8 cellular contexts compared by ENCODE assay signal in genomic region chr17:7436556-7437368, GRCh38. TPM values are rescaled to one million over a fixed set of nuclear protein-coding genes. Genes with fewer than 3 reads are reported as not detected.
DNase-seq lines count a peak whose midpoint lies in the region; ATAC-seq, FAIRE-seq and TF ChIP-seq lines count a peak whose summit lies in the region.

No MANE protein-coding gene starts in this region.

- peak overlapping the region; percentile 72 for H2AFZ ChIP-seq in keratinocyte (ENCODE audit: control insufficient read depth, low read length)

- H3K4me1 Mint-ChIP-seq in central memory CD8-positive, alpha-beta T cell = peaks cover 40% of the 10 kb centered on the region

- peaks cover 39% of the 10 kb centered on the region for H3K27me3 Mint-ChIP-seq in central memory CD8-positive, alpha-beta T cell

- peak overlapping the region; percentile 89 for H3K27ac Mint-ChIP-seq in central memory CD8-positive, alpha-beta T cell (ENCODE audit: low read depth)

- H3K9ac ChIP-seq in keratinocyte (ENCODE audit: control insufficient read depth, extremely low read depth, insufficient read depth, low read length) = peak overlapping the region; percentile 81

- H3K27ac ChIP-seq in A673 (ENCODE audit: low read depth, low read length, poor library complexity, severe bottlenecking) (peak overlapping the region; percentile 41), keratinocyte (ENCODE audit: control insufficient read depth, insufficient read depth, low read length) (peak overlapping the region; percentile 95)

- peaks cover 19% of the 10 kb centered on the region for H3K36me3 Mint-ChIP-seq in central memory CD8-positive, alpha-beta T cell (ENCODE audit: insufficient read depth)

- dilution Hi-C loops in keratinocyte (cut with MboI; ENCODE audit: extremely low pct_ligation_motif_present, low sequenced_read_pairs) = no loop called here

- peak overlapping the region; percentile 99 for H3K4me2 ChIP-seq in keratinocyte (ENCODE audit: control insufficient read depth, extremely low read depth, insufficient read depth, low read depth, low read length)

- no peaks in the 10 kb centered on the region for H4K20me1 ChIP-seq in keratinocyte (ENCODE audit: control insufficient read depth, extremely low read depth, insufficient read depth, low read length)

- no TSS peak for BruUV-seq in A673 (replicated peaks; lab: Mats Ljungman, UMichigan)

- TF ChIP-seq CTCF in A673 (conservative IDR thresholded peaks at IDR 0.05; ENCODE audit: low read depth, low read length) (peak; percentile 70), keratinocyte (optimal IDR thresholded peaks at IDR 0.05 in 1 of 3, IDR thresholded peaks at IDR 0.05 in 1 of 3, conservative IDR thresholded peaks at IDR 0.05 in 1 of 3; ENCODE audit: extremely low read depth in 1 of 3, insufficient read depth in 2 of 3, low read length in 3 of 3) (peak; percentile 52 to 92 (median 87))

- H3K36me3 ChIP-seq in A673 (ENCODE audit: insufficient read depth, low read length, poor library complexity, severe bottlenecking) (no peaks in the 10 kb centered on the region), keratinocyte (ENCODE audit: control insufficient read depth in 2 of 2, extremely low read depth in 1 of 2, insufficient read depth in 2 of 2, low read length in 2 of 2) (no peaks in the 10 kb centered on the region)

- H3K4me3 ChIP-seq in A673 (ENCODE audit: low read depth, low read length, poor library complexity, severe bottlenecking) = peak overlapping the region; percentile 90
- H3K4me3 ChIP-seq in keratinocyte (ENCODE audit: control insufficient read depth in 2 of 3, extremely low read depth in 1 of 3, insufficient read depth in 2 of 3, low read depth in 1 of 3, low read length in 3 of 3) = peak overlapping the region; percentile 59 to 92 (median 88)

- H3K9me3 ChIP-seq in A673 (ENCODE audit: low read depth, low read length, poor library complexity, severe bottlenecking) (no peaks in the 10 kb centered on the region), keratinocyte (ENCODE audit: control insufficient read depth, low read depth, low read length) (no peaks in the 10 kb centered on the region)

- POLR2A ChIA-PET in A673 (lab: Charles Lee; ENCODE audit: low non-redundant PET) = interaction anchor here (0.6 kb wide), 1 partner anchor 48 kb away, joined by 3 read pairs; no protein-coding TSS in a partner anchor

- FAIRE-seq in keratinocyte (lab: Jason Lieb, UNC) = peak; percentile 23

- H3K79me2 ChIP-seq in keratinocyte (ENCODE audit: control insufficient read depth, insufficient read depth, low read length) = peaks cover 17% of the 10 kb centered on the region

- H3K27me3 ChIP-seq in A673 (replicated peaks; ENCODE audit: insufficient read depth, low read depth, low read length, poor library complexity) (no peaks in the 10 kb centered on the region), keratinocyte (ENCODE audit: control insufficient read depth, extremely low read depth, insufficient read depth, low read length) (no peaks in the 10 kb centered on the region)

- DNase-seq in A673 (ENCODE audit: low spot score) = peak; percentile 92
- peak; percentile 69 for DNase-seq in NCI-H2196 treated with DMSO at 0.1 percent for 48 hours (lab: John Stamatoyannopoulos, UW; ENCODE audit: unreplicated experiment)
- peak; percentile 69 to 74 for DNase-seq in central memory CD8-positive, alpha-beta T cell (ENCODE audit: low spot score in 2 of 2)
- DNase-seq in keratinocyte (ENCODE audit: low read depth, low spot score) = no peak
- DNase-seq in stimulated activated CD4-positive, alpha-beta T cell treated with anti-CD3 and anti-CD28 coated beads, Interleukin-12 subunit alpha, Interleukin-12 subunit beta, amount 100 ng/mL, for 4 hours = peak; percentile 78

- H3K4me1 ChIP-seq in A673 (ENCODE audit: insufficient read depth, low read length, poor library complexity, severe bottlenecking) (peaks cover 42% of the 10 kb centered on the region), keratinocyte (ENCODE audit: control insufficient read depth, extremely low read depth, insufficient read depth, low read length) (peaks cover 42% of the 10 kb centered on the region)

- H3K4me3 Mint-ChIP-seq in central memory CD8-positive, alpha-beta T cell = peak overlapping the region; percentile 95

- H3K9me3 Mint-ChIP-seq in central memory CD8-positive, alpha-beta T cell = no peaks in the 10 kb centered on the region

- H3K9me1 ChIP-seq in keratinocyte (ENCODE audit: control insufficient read depth, extremely low read depth, insufficient read depth, low read length) = no peaks in the 10 kb centered on the region

- intact Hi-C loops in A673 (cut with micrococcal nuclease; ENCODE audit: unreplicated experiment) = loop anchor here (2.0 to 5.0 kb wide), 3 partner anchors 79 to 251 kb away; partner anchors contain the start of genes SENP3, TMEM95, TP53 and WRAP53

- ATAC-seq in GM18909 (IDR thresholded peaks at IDR 0.05; ENCODE audit: poor library complexity, unreplicated experiment) = peak; percentile 30
- ATAC-seq in activated CD4-positive, CD25-positive, alpha-beta regulatory T cell treated with anti-CD3 and anti-CD28 coated beads, Interleukin-2, amount 50 U/mL, for 24 hours = peak; percentile 72 to 75
- peak; percentile 65 for ATAC-seq in central memory CD8-positive, alpha-beta T cell (replicated peaks; ENCODE audit: extremely low read depth, poor library complexity, severe bottlenecking)
- ATAC-seq in GM19023 (IDR thresholded peaks at IDR 0.05; ENCODE audit: unreplicated experiment) = no peak

- CTCF ChIA-PET in A673 (lab: Charles Lee) = interaction anchor here (0.9 to 1.7 kb wide), 5 partner anchors 33 to 124 kb away, joined by 4 to 7 read pairs (median 6); partner anchors contain the start of gene TMEM256

RNA-seq across cellular contexts. Expression of gene TMEM102, which starts 1.5 kb away (rescaled TPM):
- total RNA-seq in A673 (2021) = 3.2 and 4.7 TPM in 2 replicates
- polyA plus RNA-seq in keratinocyte = 6.8 to 10.0 TPM (median 9.1 TPM) in 3 replicates
- polyA plus RNA-seq in keratinocyte (2011; ENCODE audit: low read depth) = 1.5 TPM
- polyA plus RNA-seq in keratinocyte (2011; cell fraction: cytosol; rRNA removed) = 4.8 and 8.1 TPM in 2 replicates
- 16.7 and 21.2 TPM in 2 replicates for polyA plus RNA-seq in keratinocyte (2011; cell fraction: nucleus; rRNA removed)
- 8.4 and 13.7 TPM in 2 replicates for polyA plus RNA-seq in keratinocyte (2012; ENCODE audit: low replicate concordance)
- 6.2 to 11.8 TPM (median 7.6 TPM) in 3 replicates for polyA minus RNA-seq in keratinocyte
- polyA minus RNA-seq in keratinocyte (2011; cell fraction: cytosol; rRNA and poly(A)+ RNA removed) = 16.3 TPM
- polyA minus RNA-seq in keratinocyte (2011; cell fraction: nucleus; rRNA and poly(A)+ RNA removed) = 13.6 and 16.1 TPM in 2 replicates

RNA-seq across cellular contexts. Expression of gene FGF11, which starts 2.5 kb away (rescaled TPM):
- total RNA-seq in A673 (2021) = 18.2 and 24.6 TPM in 2 replicates
- polyA plus RNA-seq in keratinocyte = 27.4 to 46.9 TPM (median 30.4 TPM) in 3 replicates
- 14.9 TPM for polyA plus RNA-seq in keratinocyte (2011; ENCODE audit: low read depth)
- 45.9 and 47.6 TPM in 2 replicates for polyA plus RNA-seq in keratinocyte (2011; cell fraction: cytosol; rRNA removed)
- 165 and 202 TPM in 2 replicates for polyA plus RNA-seq in keratinocyte (2011; cell fraction: nucleus; rRNA removed)
- polyA plus RNA-seq in keratinocyte (2012; ENCODE audit: low replicate concordance) = 29.9 and 49.7 TPM in 2 replicates
- 24.2 to 86.0 TPM (median 49.7 TPM) in 3 replicates for polyA minus RNA-seq in keratinocyte
- polyA minus RNA-seq in keratinocyte (2011; cell fraction: cytosol; rRNA and poly(A)+ RNA removed) = 28.6 TPM
- 29.1 and 38.2 TPM in 2 replicates for polyA minus RNA-seq in keratinocyte (2011; cell fraction: nucleus; rRNA and poly(A)+ RNA removed)

RNA-seq across cellular contexts. Expression of gene CHRNB1, which starts 8.1 kb away (rescaled TPM):
- total RNA-seq in A673 (2021) = 5.2 and 8.6 TPM in 2 replicates
- polyA plus RNA-seq in keratinocyte = 13.1 to 51.3 TPM (median 22.0 TPM) in 3 replicates
- 14.3 TPM for polyA plus RNA-seq in keratinocyte (2011; ENCODE audit: low read depth)
- polyA plus RNA-seq in keratinocyte (2011; cell fraction: cytosol; rRNA removed) = 15.8 and 16.7 TPM in 2 replicates
- polyA plus RNA-seq in keratinocyte (2011; cell fraction: nucleus; rRNA removed) = 47.0 and 51.6 TPM in 2 replicates
- polyA plus RNA-seq in keratinocyte (2012; ENCODE audit: low replicate concordance) = 19.7 and 32.4 TPM in 2 replicates
- 11.3 to 63.6 TPM (median 19.1 TPM) in 3 replicates for polyA minus RNA-seq in keratinocyte
- 5.2 TPM for polyA minus RNA-seq in keratinocyte (2011; cell fraction: cytosol; rRNA and poly(A)+ RNA removed)
- 9.8 and 14.5 TPM in 2 replicates for polyA minus RNA-seq in keratinocyte (2011; cell fraction: nucleus; rRNA and poly(A)+ RNA removed)

RNA-seq across cellular contexts. Expression of gene SPEM3, which starts 8.1 kb away (rescaled TPM):
- total RNA-seq in A673 (2021) = not detected in 2 replicates
- polyA plus RNA-seq in keratinocyte = not detected in 3 replicates
- not detected for polyA plus RNA-seq in keratinocyte (2011; ENCODE audit: low read depth)
- polyA plus RNA-seq in keratinocyte (2011; cell fraction: cytosol; rRNA removed) = not detected in 2 replicates
- polyA plus RNA-seq in keratinocyte (2011; cell fraction: nucleus; rRNA removed) = not detected in 2 replicates
- polyA plus RNA-seq in keratinocyte (2012; ENCODE audit: low replicate concordance) = 0.07 TPM in 1 of 2 replicates, not detected in the other
- not detected in 3 replicates for polyA minus RNA-seq in keratinocyte
- not detected for polyA minus RNA-seq in keratinocyte (2011; cell fraction: cytosol; rRNA and poly(A)+ RNA removed)
- polyA minus RNA-seq in keratinocyte (2011; cell fraction: nucleus; rRNA and poly(A)+ RNA removed) = not detected in 2 replicates

RNA-seq across cellular contexts. Expression of gene SPEM2, which starts 11.3 kb away (rescaled TPM):
- total RNA-seq in A673 (2021) = 0.24 TPM in 1 of 2 replicates, not detected in the other
- polyA plus RNA-seq in keratinocyte = not detected in 3 replicates
- polyA plus RNA-seq in keratinocyte (2011; ENCODE audit: low read depth) = not detected
- polyA plus RNA-seq in keratinocyte (2011; cell fraction: cytosol; rRNA removed) = not detected in 2 replicates
- not detected in 2 replicates for polyA plus RNA-seq in keratinocyte (2011; cell fraction: nucleus; rRNA removed)
- not detected in 2 replicates for polyA plus RNA-seq in keratinocyte (2012; ENCODE audit: low replicate concordance)
- polyA minus RNA-seq in keratinocyte = not detected in 3 replicates
- not detected for polyA minus RNA-seq in keratinocyte (2011; cell fraction: cytosol; rRNA and poly(A)+ RNA removed)
- polyA minus RNA-seq in keratinocyte (2011; cell fraction: nucleus; rRNA and poly(A)+ RNA removed) = not detected in 2 replicates
